Comparison of ENCODE assay signal across 2 cellular contexts in genomic region chr13:66266348-66266747, GRCh38.
A peak's percentile ranks its signal among the peaks of the same experiment; 100 is the strongest.
TF ChIP-seq lines count a peak whose summit lies in the region.

No MANE protein-coding gene starts in this region.

TF ChIP-seq in HepG2, 621 proteins besides CTCF, POLR2A, EP300 and RAD21:
- TF ChIP-seq MAFK (conservative IDR thresholded peaks at IDR 0.05 in 1 of 2, IDR thresholded peaks at IDR 0.05 in 1 of 2; ENCODE audit: low read length in 2 of 2): peak; percentile 35 to 73; a peak in 2 of 4 replicates
- 0 out of 2 replicates have a peak, but pooled peaks have one; percentile 30 for TF ChIP-seq MAFF (IDR thresholded peaks at IDR 0.05; ENCODE audit: low read depth, low read length)
- TF ChIP-seq ZNF646 (CRISPR knock-in tag; IDR thresholded peaks at IDR 0.05): no peak
- TF ChIP-seq ZNF124 (CRISPR knock-in tag; IDR thresholded peaks at IDR 0.05): no peak
- TF ChIP-seq HHEX (CRISPR knock-in tag; IDR thresholded peaks at IDR 0.05): no peak
- TF ChIP-seq ESRRA (CRISPR knock-in tag; IDR thresholded peaks at IDR 0.05; ENCODE audit: low read depth): no peak

TF ChIP-seq in A549, 52 proteins besides CTCF, POLR2A, EP300 and RAD21 (continued from another document):
- TF ChIP-seq BCL3 (IDR thresholded peaks at IDR 0.05): no peak
- no peak for TF ChIP-seq HOXB5 (CRISPR knock-in tag; IDR thresholded peaks at IDR 0.05)
- peak; percentile 47 for TF ChIP-seq MAFK (IDR thresholded peaks at IDR 0.05; ENCODE audit: partially characterized antibody)
- TF ChIP-seq CBX8 (IDR thresholded peaks at IDR 0.05): no peak
- TF ChIP-seq NR3C1 (IDR thresholded peaks at IDR 0.05): no peak
